18 cellular contexts compared by ENCODE assay signal in the genomic region with DNA sequence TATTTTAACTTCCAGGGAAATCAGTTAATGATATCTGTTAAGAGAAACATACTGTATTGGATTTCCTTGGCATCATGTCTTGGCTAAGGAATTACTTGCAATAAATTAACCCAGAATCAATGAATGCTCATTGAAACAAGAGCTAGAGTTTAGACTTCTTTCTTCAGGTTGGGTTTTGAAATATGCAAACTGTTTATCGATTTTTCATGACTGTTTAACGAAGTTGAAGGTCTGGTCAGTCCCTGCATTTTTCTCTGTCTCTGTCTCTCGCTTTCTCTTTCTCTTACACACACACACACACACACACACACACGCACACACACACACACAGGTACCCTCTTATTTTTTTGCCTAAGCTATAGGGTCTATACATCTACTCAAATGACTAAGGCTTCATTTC.
A peak's percentile ranks its signal among the peaks of the same experiment; 100 is the strongest.
DNase-seq lines count a peak whose midpoint lies in the region; ATAC-seq, FAIRE-seq and TF ChIP-seq lines count a peak whose summit lies in the region.
"Had no signal": no experiment of that assay in that cellular context is flagged by ENCODE, and none has a peak within 500 bp of the region (broad histone marks: within the 10 kb centered on the region; RNA-seq: fewer than 3 reads in every experiment).

No MANE protein-coding gene starts in this region.

- no peak for TF ChIP-seq CTCF in body of pancreas (IDR thresholded peaks at IDR 0.05)
- TF ChIP-seq CTCF in liver (IDR thresholded peaks at IDR 0.05; ENCODE audit: low read depth, low read length, missing input control) = no peak
- no peak for TF ChIP-seq CTCF in pancreas (IDR thresholded peaks at IDR 0.05)
- no peak for TF ChIP-seq CTCF in heart left ventricle (IDR thresholded peaks at IDR 0.05)

- H3K9me3 ChIP-seq in body of pancreas (no peaks in the 10 kb centered on the region), liver (ENCODE audit: control insufficient read depth in 4 of 4, low read length in 3 of 4) (no peaks in the 10 kb centered on the region), pancreas (no peaks in the 10 kb centered on the region), heart left ventricle (no peaks in the 10 kb centered on the region)
- H3K9me3 ChIP-seq: HAP-1 had no signal

- ATAC-seq in body of pancreas (peak; percentile 59), pancreas (peak; percentile 56 to 83 (median 72)), heart left ventricle (no peak), HG02610 (IDR thresholded peaks at IDR 0.05; ENCODE audit: unreplicated experiment) (no peak)

- TF ChIP-seq POLR2A in body of pancreas (IDR thresholded peaks at IDR 0.05) (no peak), heart left ventricle (IDR thresholded peaks at IDR 0.05) (no peak)

- H3K27me3 ChIP-seq in body of pancreas = no peaks in the 10 kb centered on the region
- H3K27me3 ChIP-seq in liver (ENCODE audit: control insufficient read depth in 4 of 4, insufficient read depth in 4 of 4, low read length in 3 of 4) = no peaks in the 10 kb centered on the region
- H3K27me3 ChIP-seq in pancreas = no peaks in the 10 kb centered on the region
- no peaks in the 10 kb centered on the region for H3K27me3 ChIP-seq in heart left ventricle

- peak; percentile 58 to 59 for TF ChIP-seq RAD21 in liver (IDR thresholded peaks at IDR 0.05)

- 5 to 9% methylated on average over 4 of the region's 4 CpGs for WGBS in body of pancreas, 2 donors
- 34% methylated on average over 4 of the region's 4 CpGs for WGBS in liver
- 9 to 13% methylated on average over 4 of the region's 4 CpGs for WGBS in pancreas, 2 donors
- 51 to 77% (median 72%) methylated on average over 4 of the region's 4 CpGs for WGBS in heart left ventricle, 4 donors

- DNase-seq in body of pancreas (no peak), pancreas (no peak), heart left ventricle (no peak), NCI-H774 (lab: John Stamatoyannopoulos, UW) (no peak)
- DNase-seq: 8988T; C1 segment of cervical spinal cord; CD4-positive, alpha-beta memory T cell; COR-L47; DMS153; DND-41; GOT3; HFFc6 had no signal

- intact Hi-C loops in body of pancreas (cut with DNase I) = no loop called here
- intact Hi-C loops in pancreas (cut with DNase I) = no loop called here
- intact Hi-C loops in heart left ventricle (cut with DNase I) = no loop called here

- H3K4me3 ChIP-seq in body of pancreas (no peak overlapping the region), liver (ENCODE audit: low read depth in 1 of 3, low read length in 3 of 3) (peak overlapping the region in 1 of 3 donors; percentile 41), pancreas (no peak overlapping the region), heart left ventricle (no peak overlapping the region)
- H3K4me3 ChIP-seq: HAP-1 had no signal

- peak overlapping the region in 2 of 4 donors; percentile 12 to 26 for H3K27ac ChIP-seq in body of pancreas
- no peak overlapping the region for H3K27ac ChIP-seq in liver (ENCODE audit: low read depth in 1 of 2, low read length in 2 of 2)
- H3K27ac ChIP-seq in pancreas = no peak overlapping the region
- H3K27ac ChIP-seq in heart left ventricle = no peak overlapping the region

- H3K36me3 ChIP-seq in body of pancreas (replicated peaks in 1 of 2; ENCODE audit: insufficient read depth in 1 of 2, low read depth in 2 of 2) (no peaks in the 10 kb centered on the region), liver (ENCODE audit: control insufficient read depth in 4 of 4, insufficient read depth in 3 of 4, low read depth in 1 of 4, low read length in 3 of 4) (no peaks in the 10 kb centered on the region), pancreas (no peaks in the 10 kb centered on the region), heart left ventricle (no peaks in the 10 kb centered on the region)
- H3K36me3 ChIP-seq: HAP-1 had no signal

- no peak for FAIRE-seq in pancreas (lab: Jason Lieb, UNC)
- FAIRE-seq: G401.6, GM12892, H54 had no signal

- H3K4me1 ChIP-seq in body of pancreas = peaks cover 17% of the 10 kb centered on the region
- peaks cover 2 to 32% (median 21%) of the 10 kb centered on the region in 4 donors for H3K4me1 ChIP-seq in liver (ENCODE audit: control insufficient read depth in 4 of 4, insufficient read depth in 4 of 4, low read length in 3 of 4)
- no peaks in the 10 kb centered on the region for H3K4me1 ChIP-seq in pancreas
- H3K4me1 ChIP-seq in heart left ventricle = no peaks in the 10 kb centered on the region
- H3K4me1 ChIP-seq: HAP-1 had no signal

- no peak overlapping the region for H3K9ac ChIP-seq in liver (ENCODE audit: low read depth in 1 of 2, low read length in 2 of 2)

TF ChIP-seq in liver, 16 proteins besides CTCF, POLR2A, EP300 and RAD21:
- TF ChIP-seq MAX (IDR thresholded peaks at IDR 0.05) (peak; percentile 29), RXRA (IDR thresholded peaks at IDR 0.05) (peak; percentile 87 to 90), HNF4A (conservative IDR thresholded peaks at IDR 0.05) (peak; percentile 80 to 81), SP1 (IDR thresholded peaks at IDR 0.05) (peak; percentile 70), EGR1 (IDR thresholded peaks at IDR 0.05; ENCODE audit: low read depth in 2 of 2) (no peak), TAF1 (conservative IDR thresholded peaks at IDR 0.05) (peak; percentile 18), JUND (IDR thresholded peaks at IDR 0.05) (peak; percentile 77 to 78), FOXA1 (IDR thresholded peaks at IDR 0.05) (peak; percentile 51), FOXA2 (IDR thresholded peaks at IDR 0.05) (peak; percentile 55), YY1 (IDR thresholded peaks at IDR 0.05) (peak; percentile 58), NR2F2 (IDR thresholded peaks at IDR 0.05) (no peak), GABPA (IDR thresholded peaks at IDR 0.05 in 1 of 2, conservative IDR thresholded peaks at IDR 0.05 in 1 of 2) (no peak), HNF4G (IDR thresholded peaks at IDR 0.05) (no peak)
- TF ChIP-seq, protein P1, sequence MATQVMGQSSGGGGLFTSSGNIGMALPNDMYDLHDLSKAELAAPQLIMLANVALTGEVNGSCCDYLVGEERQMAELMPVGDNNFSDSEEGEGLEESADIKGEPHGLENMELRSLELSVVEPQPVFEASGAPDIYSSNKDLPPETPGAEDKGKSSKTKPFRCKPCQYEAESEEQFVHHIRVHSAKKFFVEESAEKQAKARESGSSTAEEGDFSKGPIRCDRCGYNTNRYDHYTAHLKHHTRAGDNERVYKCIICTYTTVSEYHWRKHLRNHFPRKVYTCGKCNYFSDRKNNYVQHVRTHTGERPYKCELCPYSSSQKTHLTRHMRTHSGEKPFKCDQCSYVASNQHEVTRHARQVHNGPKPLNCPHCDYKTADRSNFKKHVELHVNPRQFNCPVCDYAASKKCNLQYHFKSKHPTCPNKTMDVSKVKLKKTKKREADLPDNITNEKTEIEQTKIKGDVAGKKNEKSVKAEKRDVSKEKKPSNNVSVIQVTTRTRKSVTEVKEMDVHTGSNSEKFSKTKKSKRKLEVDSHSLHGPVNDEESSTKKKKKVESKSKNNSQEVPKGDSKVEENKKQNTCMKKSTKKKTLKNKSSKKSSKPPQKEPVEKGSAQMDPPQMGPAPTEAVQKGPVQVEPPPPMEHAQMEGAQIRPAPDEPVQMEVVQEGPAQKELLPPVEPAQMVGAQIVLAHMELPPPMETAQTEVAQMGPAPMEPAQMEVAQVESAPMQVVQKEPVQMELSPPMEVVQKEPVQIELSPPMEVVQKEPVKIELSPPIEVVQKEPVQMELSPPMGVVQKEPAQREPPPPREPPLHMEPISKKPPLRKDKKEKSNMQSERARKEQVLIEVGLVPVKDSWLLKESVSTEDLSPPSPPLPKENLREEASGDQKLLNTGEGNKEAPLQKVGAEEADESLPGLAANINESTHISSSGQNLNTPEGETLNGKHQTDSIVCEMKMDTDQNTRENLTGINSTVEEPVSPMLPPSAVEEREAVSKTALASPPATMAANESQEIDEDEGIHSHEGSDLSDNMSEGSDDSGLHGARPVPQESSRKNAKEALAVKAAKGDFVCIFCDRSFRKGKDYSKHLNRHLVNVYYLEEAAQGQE (IDR thresholded peaks at IDR 0.05) = peak; percentile 32
- TF ChIP-seq, protein P2, sequence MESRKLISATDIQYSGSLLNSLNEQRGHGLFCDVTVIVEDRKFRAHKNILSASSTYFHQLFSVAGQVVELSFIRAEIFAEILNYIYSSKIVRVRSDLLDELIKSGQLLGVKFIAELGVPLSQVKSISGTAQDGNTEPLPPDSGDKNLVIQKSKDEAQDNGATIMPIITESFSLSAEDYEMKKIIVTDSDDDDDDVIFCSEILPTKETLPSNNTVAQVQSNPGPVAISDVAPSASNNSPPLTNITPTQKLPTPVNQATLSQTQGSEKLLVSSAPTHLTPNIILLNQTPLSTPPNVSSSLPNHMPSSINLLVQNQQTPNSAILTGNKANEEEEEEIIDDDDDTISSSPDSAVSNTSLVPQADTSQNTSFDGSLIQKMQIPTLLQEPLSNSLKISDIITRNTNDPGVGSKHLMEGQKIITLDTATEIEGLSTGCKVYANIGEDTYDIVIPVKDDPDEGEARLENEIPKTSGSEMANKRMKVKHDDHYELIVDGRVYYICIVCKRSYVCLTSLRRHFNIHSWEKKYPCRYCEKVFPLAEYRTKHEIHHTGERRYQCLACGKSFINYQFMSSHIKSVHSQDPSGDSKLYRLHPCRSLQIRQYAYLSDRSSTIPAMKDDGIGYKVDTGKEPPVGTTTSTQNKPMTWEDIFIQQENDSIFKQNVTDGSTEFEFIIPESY (IDR thresholded peaks at IDR 0.05) = peak; percentile 85
- TF ChIP-seq, protein P3, sequence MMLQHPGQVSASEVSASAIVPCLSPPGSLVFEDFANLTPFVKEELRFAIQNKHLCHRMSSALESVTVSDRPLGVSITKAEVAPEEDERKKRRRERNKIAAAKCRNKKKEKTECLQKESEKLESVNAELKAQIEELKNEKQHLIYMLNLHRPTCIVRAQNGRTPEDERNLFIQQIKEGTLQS (IDR thresholded peaks at IDR 0.05) = peak; percentile 42

Comparison
In these comparisons a context has a peak if more than half of its experiments do, and no peak if none do; other contexts are left out.
1. ATAC-seq: peak in body of pancreas (single experiment) and pancreas (4 of 4); none in heart left ventricle (0 of 4) and HG02610 (single experiment).